In the genomic region with DNA sequence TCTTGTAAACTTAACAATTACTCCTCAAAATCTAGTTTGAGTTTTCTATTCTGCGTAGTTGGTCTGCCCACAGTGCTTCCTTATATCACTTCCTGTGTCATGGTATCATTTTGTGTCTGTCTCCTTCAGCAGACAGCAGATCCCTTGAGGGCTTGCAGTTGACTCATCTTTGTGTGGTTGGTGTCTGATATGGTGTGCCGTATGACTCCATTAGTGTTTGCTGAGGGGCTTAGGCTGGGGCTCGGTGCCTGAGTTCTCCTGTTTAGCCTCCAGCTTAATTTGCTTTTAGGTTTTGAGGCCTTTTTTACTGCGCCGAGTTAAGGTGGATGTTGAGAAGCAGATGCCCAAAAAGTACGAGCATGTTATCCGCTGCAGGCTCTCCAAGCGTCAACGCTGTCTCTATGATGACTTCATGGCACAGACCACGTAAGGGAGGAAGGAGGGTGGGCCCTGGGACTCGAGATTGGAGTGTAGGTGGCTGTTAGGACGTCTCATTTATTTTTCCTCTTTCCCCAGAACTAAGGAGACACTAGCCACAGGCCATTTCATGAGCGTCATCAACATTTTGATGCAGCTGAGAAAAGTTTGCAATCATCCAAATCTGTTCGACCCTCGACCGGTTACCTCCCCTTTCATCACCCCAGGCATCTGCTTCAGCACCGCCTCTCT, we compare ENCODE assay signal across 8 cellular contexts.
DNase-seq lines count a peak whose midpoint lies in the region; ATAC-seq and TF ChIP-seq lines count a peak whose summit lies in the region.

No MANE protein-coding gene starts in this region.

- no peak overlapping the region for H3K4me3 ChIP-seq in GM12865 (ENCODE audit: low read depth, low read length)
- H3K4me3 ChIP-seq in cardiac fibroblast (replicated peaks in 1 of 2; ENCODE audit: low read depth in 2 of 2, low read length in 2 of 2), result no peak overlapping the region

- TF ChIP-seq CTCF in GM12865 (IDR thresholded peaks at IDR 0.05; ENCODE audit: insufficient read depth, low read depth, low read length, missing control alignments) (no peak), cardiac fibroblast (IDR thresholded peaks at IDR 0.05; ENCODE audit: low read depth, low read length) (no peak)

- DNase-seq in GM12865 (ENCODE audit: low read depth) (peak; percentile 22), T-helper 22 cell (ENCODE audit: low read depth) (peak; percentile 37), cardiac fibroblast (ENCODE audit: low read depth in 2 of 2) (peak; percentile 26 to 75), cortex of kidney (lab: John Stamatoyannopoulos, UW) (no peak)
- peak in 3 of 4 experiments; percentile 12 to 25 (median 19) for DNase-seq in stimulated activated CD4-positive, alpha-beta T cell treated with anti-CD3 and anti-CD28 coated beads, Interleukin-1b, Interleukin-23, amount 100 ng/mL, for 24 hours (ENCODE audit: low read depth in 4 of 4, low spot score in 1 of 4)

- ATAC-seq in HG02763 (IDR thresholded peaks at IDR 0.05; ENCODE audit: unreplicated experiment) (no peak), HG03432 (IDR thresholded peaks at IDR 0.05; ENCODE audit: unreplicated experiment) (no peak), HG03159 (IDR thresholded peaks at IDR 0.05; ENCODE audit: unreplicated experiment) (no peak)
